Comparison of ENCODE assay signal across 18 cellular contexts in the genomic region with DNA sequence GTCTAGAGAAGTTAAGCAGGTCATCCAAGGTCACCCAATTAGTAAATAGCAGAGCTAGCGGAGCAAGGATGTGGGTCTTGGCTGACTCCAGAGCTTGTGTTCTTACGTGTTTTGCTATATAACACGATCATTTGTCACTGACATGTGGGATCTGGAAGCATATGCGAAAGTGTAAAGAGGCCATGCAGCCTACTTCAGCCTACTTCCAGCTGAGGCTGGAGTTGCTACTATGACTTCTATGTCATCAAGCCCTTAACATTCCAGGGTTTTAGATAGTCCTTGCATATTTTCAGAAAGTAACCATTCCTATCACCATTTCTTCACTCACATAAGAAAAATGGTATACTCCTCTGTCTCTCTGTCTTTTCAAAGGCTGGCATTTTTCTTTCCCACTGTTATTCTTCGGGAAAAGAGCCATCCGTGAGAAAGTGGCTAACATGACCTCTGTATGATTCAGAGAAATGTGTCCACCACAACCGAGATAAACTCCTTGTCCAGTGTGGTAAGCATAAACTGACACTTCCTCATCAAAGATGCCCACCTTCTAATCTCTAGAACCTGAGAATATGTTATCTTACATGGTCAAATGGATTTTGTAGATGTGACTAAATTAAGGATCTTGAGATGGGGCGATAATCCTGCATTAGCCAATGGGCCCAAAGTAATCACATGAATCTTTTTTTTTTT. TPM values are rescaled to one million over a fixed set of nuclear protein-coding genes. Genes with fewer than 3 reads are reported as not detected.
DNase-seq lines count a peak whose midpoint lies in the region; ATAC-seq, FAIRE-seq and TF ChIP-seq lines count a peak whose summit lies in the region.
"Had no signal": no experiment of that assay in that cellular context is flagged by ENCODE, and none has a peak within 500 bp of the region (broad histone marks: within the 10 kb centered on the region; RNA-seq: fewer than 3 reads in every experiment).

No MANE protein-coding gene starts in this region.

- no peaks in the 10 kb centered on the region for H3K9me1 ChIP-seq in K562 (ENCODE audit: control insufficient read depth, insufficient read depth, low read length)

- no peak for TF ChIP-seq POLR2A in K562 (conservative IDR thresholded peaks at IDR 0.05)

- no peak for TF ChIP-seq EP300 in K562 (IDR thresholded peaks at IDR 0.05; ENCODE audit: low read length)

- no TSS peak for BruUV-seq in K562 (replicated peaks; lab: Mats Ljungman, UMichigan)

- peaks cover 2% of the 10 kb centered on the region for H3K79me1 ChIP-seq in neuronal stem cell (ENCODE audit: low read depth, low read length)

- DNase-seq in EL (peak; percentile 5), NCI-H226 (peak; percentile 66), K562 (ENCODE audit: extremely low read depth in 1 of 4, low spot score in 3 of 4) (no peak), hepatic stellate cell (ENCODE audit: low spot score) (peak; percentile 12), head of caudate nucleus (no peak), neuronal stem cell (ENCODE audit: low spot score) (no peak)
- DNase-seq: ACHN; Calu3; CD4-positive, alpha-beta T cell; DMS79; NCI-H1436; NCI-H2081; NCI-H524 treated with DMSO at 0.1 percent for 48 hours; NK-92 treated with Interleukin-12 subunit alpha and Interleukin-12 subunit beta, amount 100 ng/mL, for 24 hours; PC-3 had no signal

- CTCF ChIA-PET in K562 (lab: Yijun Ruan, JAX; ENCODE audit: low intra/inter-chr PET ratio) = no interaction called here

- H3K27me3 ChIP-seq in K562 (ENCODE audit: control insufficient read depth in 2 of 2, insufficient read depth in 2 of 2, low read length in 2 of 2) = no peaks in the 10 kb centered on the region; a peak in 1 of 5 replicates
- no peaks in the 10 kb centered on the region for H3K27me3 ChIP-seq in neuronal stem cell (ENCODE audit: control insufficient read depth in 3 of 3, insufficient read depth in 3 of 3, low read depth in 1 of 3, low read length in 3 of 3)

- H2BK12ac ChIP-seq in neuronal stem cell (ENCODE audit: low read length) = no peak overlapping the region

- H2AK5ac ChIP-seq in neuronal stem cell (ENCODE audit: low read depth, low read length) = no peak overlapping the region

- H3K9ac ChIP-seq in K562 (ENCODE audit: insufficient read depth in 1 of 2, low read depth in 2 of 2, low read length in 2 of 2) (no peak overlapping the region), neuronal stem cell (ENCODE audit: low read depth, low read length, poor library complexity) (no peak overlapping the region)

- H2BK5ac ChIP-seq in neuronal stem cell (ENCODE audit: low read length) = no peak overlapping the region

- intact Hi-C loops in K562 (cut with micrococcal nuclease) (loop anchor here (5.0 to 10.0 kb wide), 2 partner anchors 194 to 561 kb away; no protein-coding TSS in a partner anchor), head of caudate nucleus (cut with DNase I) (loop anchor here (10.0 kb wide), 1 partner anchor 111 kb away; a partner anchor contains a TSS)

- no peak overlapping the region for H2AFZ ChIP-seq in K562 (ENCODE audit: low read depth, low read length)
- H2AFZ ChIP-seq in neuronal stem cell (ENCODE audit: low read length) = no peak overlapping the region

- no peak for FAIRE-seq in K562 (lab: Jason Lieb, UNC)
- FAIRE-seq: H54 had no signal

- no peaks in the 10 kb centered on the region for H3K36me3 ChIP-seq in K562 (ENCODE audit: control insufficient read depth, insufficient read depth, low read length)
- H3K36me3 ChIP-seq in neuronal stem cell (replicated peaks in 1 of 2; ENCODE audit: control insufficient read depth in 2 of 2, insufficient read depth in 2 of 2, low read length in 2 of 2) = no peaks in the 10 kb centered on the region

- ATAC-seq in K562 = no peak
- ATAC-seq in GM18519 (IDR thresholded peaks at IDR 0.05; ENCODE audit: low FRiP score, unreplicated experiment) = no peak
- ATAC-seq in GM19023 (IDR thresholded peaks at IDR 0.05; ENCODE audit: unreplicated experiment) = no peak
- ATAC-seq: PC-3 had no signal

- H3K18ac ChIP-seq in neuronal stem cell (ENCODE audit: low read length) = no peak overlapping the region

- no peaks in the 10 kb centered on the region for H4K20me1 ChIP-seq in K562 (replicated peaks; ENCODE audit: control insufficient read depth, insufficient read depth, low read length)

- H3K4me1 ChIP-seq in K562 (replicated peaks in 1 of 2; ENCODE audit: control insufficient read depth in 2 of 2, insufficient read depth in 2 of 2, low read length in 2 of 2) (no peaks in the 10 kb centered on the region; a peak in 1 of 5 replicates), neuronal stem cell (ENCODE audit: control insufficient read depth in 2 of 2, insufficient read depth in 1 of 2, low read depth in 1 of 2, low read length in 2 of 2) (no peaks in the 10 kb centered on the region)

- no peak overlapping the region for H2BK15ac ChIP-seq in neuronal stem cell (ENCODE audit: low read length)

- H4K91ac ChIP-seq in neuronal stem cell (ENCODE audit: low read depth, low read length, poor library complexity) = no peak overlapping the region

- no peak overlapping the region for H3K27ac ChIP-seq in K562 (ENCODE audit: extremely low read depth, low read depth, low read length)
- no peak overlapping the region for H3K27ac ChIP-seq in neuronal stem cell (replicated peaks; ENCODE audit: low read length)

- no peak overlapping the region for H2BK120ac ChIP-seq in neuronal stem cell (ENCODE audit: low read depth, low read length)

- no peak overlapping the region for H3K4me2 ChIP-seq in K562 (ENCODE audit: insufficient read depth, low read length)
- no peak overlapping the region for H3K4me2 ChIP-seq in neuronal stem cell (ENCODE audit: insufficient read depth, low read length, poor library complexity, severe bottlenecking)

- 18% methylated on average over 8 of the region's 8 CpGs for WGBS in K562 (ENCODE audit: insufficient coverage, low coverage, missing lambda C conversion rate)
- WGBS in neuronal stem cell (ENCODE audit: extremely low coverage in 2 of 2, insufficient read length in 2 of 2, insufficient replicate concordance in 1 of 2), 2 donors = no CpG with 5 or more reads among the region's 8 CpGs

- POLR2A ChIA-PET in K562 (lab: Yijun Ruan, JAX) = no interaction called here

- no peak overlapping the region for H3K14ac ChIP-seq in neuronal stem cell (ENCODE audit: low read length)

- TF ChIP-seq RAD21 in K562 (CRISPR knock-in tag; conservative IDR thresholded peaks at IDR 0.05 in 1 of 2, IDR thresholded peaks at IDR 0.05 in 1 of 2) = no peak

- in situ Hi-C loops in K562 (cut with MboI) = no loop called here

- H3K79me2 ChIP-seq in K562 (ENCODE audit: control insufficient read depth, insufficient read depth, low read length) = no peaks in the 10 kb centered on the region

- no peaks in the 10 kb centered on the region for H3K9me3 ChIP-seq in K562 (replicated peaks; ENCODE audit: control insufficient read depth, insufficient read depth, low read depth, low read length)
- H3K9me3 ChIP-seq in neuronal stem cell (replicated peaks in 1 of 2; ENCODE audit: control insufficient read depth in 2 of 2, insufficient read depth in 1 of 2, low read depth in 1 of 2, low read length in 2 of 2) = no peaks in the 10 kb centered on the region

- TF ChIP-seq CTCF in K562 (IDR thresholded peaks at IDR 0.05 in 2 of 3, conservative IDR thresholded peaks at IDR 0.05 in 1 of 3; ENCODE audit: insufficient read depth in 2 of 3, low read depth in 1 of 3, low read length in 3 of 3) = no peak

- no peak overlapping the region for H3K4me3 ChIP-seq in K562
- no peak overlapping the region for H3K4me3 ChIP-seq in neuronal stem cell (ENCODE audit: low read length in 2 of 2)

- no peak overlapping the region for H3K23ac ChIP-seq in neuronal stem cell (ENCODE audit: low read depth, low read length, poor library complexity)

- H3K4ac ChIP-seq in neuronal stem cell (ENCODE audit: low read length) = no peak overlapping the region

- H4K8ac ChIP-seq in neuronal stem cell (ENCODE audit: low read depth, low read length) = no peak overlapping the region

RNA-seq across cellular contexts. Expression of a gene that starts 24.0 kb away (rescaled TPM):
- 41.6 and 59.9 TPM in 2 replicates for total RNA-seq in K562 (2011; cell fraction: chromatin; rRNA removed; ENCODE audit: low replicate concordance)
- total RNA-seq in K562 (2011; cell fraction: nucleolus; rRNA removed) = 17.2 and 21.7 TPM in 2 replicates
- 31.7 and 41.7 TPM in 2 replicates for total RNA-seq in K562 (2011; cell fraction: nucleoplasm; rRNA removed)
- total RNA-seq in K562 (2014; rRNA removed) (6.1 and 6.6 TPM in 2 replicates), K562 (2014; rRNA removed; fragmentation: Illumina TruSeq; extraction: Trizol) (9.5 and 10.9 TPM in 2 replicates), K562 (2015; rRNA removed; fragmentation: Illumina TruSeq; extraction: Trizol) (8.6 and 9.2 TPM in 2 replicates), K562 (2021) (14.1 and 15.0 TPM in 2 replicates)
- polyA plus RNA-seq in K562 (2011; rRNA removed) (8.1 and 9.4 TPM in 2 replicates), K562 (2014; fragmentation: Illumina TruSeq; extraction: Trizol) (8.7 and 8.9 TPM in 2 replicates), K562 (2014; fragmentation: Nextera tagmentation; extraction: Ambion mirVana) (1 to 10 TPM; 1.4 to 2.2 TPM), K562 (2014; rRNA removed) (5.6 and 5.8 TPM in 2 replicates)
- 4.6 and 6.3 TPM in 2 replicates for polyA plus RNA-seq in K562 (2011; cell fraction: cytosol; rRNA removed)
- 7.2 and 7.7 TPM in 2 replicates for polyA plus RNA-seq in K562 (2011; cell fraction: nucleus; rRNA removed)
- 5.5 and 6.0 TPM in 2 replicates for polyA plus RNA-seq in K562 (2012)
- 30.6 and 32.6 TPM in 2 replicates for polyA minus RNA-seq in K562 (2011; rRNA and poly(A)+ RNA removed)
- polyA minus RNA-seq in K562 (2011; cell fraction: cytosol; rRNA and poly(A)+ RNA removed) = 15.8 and 16.8 TPM in 2 replicates
- polyA minus RNA-seq in K562 (2011; cell fraction: nucleus; rRNA and poly(A)+ RNA removed) = 10.0 and 15.8 TPM in 2 replicates
- 7.8 TPM for polyA plus RNA-seq in neuronal stem cell (2013, experiment 1 of 2)
- polyA plus RNA-seq in neuronal stem cell (2013, experiment 2 of 2) = 8.4 TPM

RNA-seq across cellular contexts. Expression of a gene that starts 40.2 kb away (rescaled TPM):
- total RNA-seq in K562 (2011; cell fraction: chromatin; rRNA removed; ENCODE audit: low replicate concordance) = 26.8 and 37.2 TPM in 2 replicates
- 9.2 and 10.4 TPM in 2 replicates for total RNA-seq in K562 (2011; cell fraction: nucleolus; rRNA removed)
- 16.6 and 22.4 TPM in 2 replicates for total RNA-seq in K562 (2011; cell fraction: nucleoplasm; rRNA removed)
- 5.5 and 7.5 TPM in 2 replicates for total RNA-seq in K562 (2014; rRNA removed)
- total RNA-seq in K562 (2014; rRNA removed; fragmentation: Illumina TruSeq; extraction: Trizol) = 23.5 and 31.4 TPM in 2 replicates
- 17.3 and 18.4 TPM in 2 replicates for total RNA-seq in K562 (2015; rRNA removed; fragmentation: Illumina TruSeq; extraction: Trizol)
- total RNA-seq in K562 (2021) = 24.1 and 24.3 TPM in 2 replicates
- polyA plus RNA-seq in K562 (2011; rRNA removed) = 20.5 and 29.1 TPM in 2 replicates
- polyA plus RNA-seq in K562 (2011; cell fraction: cytosol; rRNA removed) = 7.1 and 16.4 TPM in 2 replicates
- 6.3 and 11.4 TPM in 2 replicates for polyA plus RNA-seq in K562 (2011; cell fraction: nucleus; rRNA removed)
- polyA plus RNA-seq in K562 (2012) = 9.4 and 13.0 TPM in 2 replicates
- polyA plus RNA-seq in K562 (2014; fragmentation: Illumina TruSeq; extraction: Trizol) = 23.1 and 25.4 TPM in 2 replicates
- polyA plus RNA-seq in K562 (2014; fragmentation: Nextera tagmentation; extraction: Ambion mirVana) = 10 to 100 TPM in 1 of 2 experiments, 1 to 10 TPM in 1; 9.2 to 11.9 TPM
- 9.8 and 11.1 TPM in 2 replicates for polyA plus RNA-seq in K562 (2014; rRNA removed)
- polyA minus RNA-seq in K562 (2011; rRNA and poly(A)+ RNA removed) = 44.0 and 47.0 TPM in 2 replicates
- 8.6 and 12.0 TPM in 2 replicates for polyA minus RNA-seq in K562 (2011; cell fraction: cytosol; rRNA and poly(A)+ RNA removed)
- 3.1 and 6.1 TPM in 2 replicates for polyA minus RNA-seq in K562 (2011; cell fraction: nucleus; rRNA and poly(A)+ RNA removed)
- 9.0 TPM for polyA plus RNA-seq in neuronal stem cell (2013, experiment 1 of 2)
- 8.1 TPM for polyA plus RNA-seq in neuronal stem cell (2013, experiment 2 of 2)

Comparison
In these comparisons a context has a peak if more than half of its experiments do, and no peak if none do; other contexts are left out.
1. DNase-seq: peak in EL (single experiment), NCI-H226 (single experiment) and hepatic stellate cell (single experiment); none in K562 (0 of 4), head of caudate nucleus (0 of 42) and neuronal stem cell (single experiment).